In the genomic region with DNA sequence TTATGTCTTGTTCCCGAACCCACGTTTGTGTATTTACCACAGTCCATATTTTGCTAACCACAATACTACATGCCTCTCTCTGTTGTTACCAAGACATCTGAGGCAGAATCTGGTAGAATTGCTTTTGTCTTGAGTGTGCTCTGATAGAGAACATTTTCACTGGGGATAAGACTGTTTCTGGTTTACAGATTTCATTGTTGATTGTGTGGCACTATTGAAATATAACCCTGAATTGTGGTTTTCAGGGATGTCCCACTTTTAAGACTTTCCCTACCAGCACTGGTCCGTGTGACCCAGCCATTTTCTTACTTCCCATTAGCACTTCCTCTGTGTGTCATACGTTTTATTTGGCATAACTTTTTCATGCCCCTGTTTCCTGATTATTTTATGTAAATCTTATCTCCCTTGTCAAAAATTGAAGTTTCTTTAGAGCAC, we compare ENCODE assay signal across 10 cellular contexts. TPM values are rescaled to one million over a fixed set of nuclear protein-coding genes. Genes with fewer than 3 reads are reported as not detected.
DNase-seq lines count a peak whose midpoint lies in the region; ATAC-seq, FAIRE-seq and TF ChIP-seq lines count a peak whose summit lies in the region.
"Had no signal": no experiment of that assay in that cellular context is flagged by ENCODE, and none has a peak within 500 bp of the region (broad histone marks: within the 10 kb centered on the region; RNA-seq: fewer than 3 reads in every experiment).

No MANE protein-coding gene starts in this region.

- POLR2A ChIA-PET in GM10248 (lab: Yijun Ruan, JAX): no interaction called here

- no peaks in the 10 kb centered on the region for H3K9me3 Mint-ChIP-seq in natural killer cell treated with Interleukin-12 subunit alpha and Interleukin-12 subunit beta and Interleukin-15 and Interleukin-18, amount 100 ng/mL, for 72 hours

- H3K9me3 ChIP-seq in body of pancreas: no peaks in the 10 kb centered on the region

- H3K4me3 ChIP-seq in body of pancreas: no peak overlapping the region

- DNase-seq in GM12892 (ENCODE audit: insufficient read length): no peak
- DNase-seq in KG1 (lab: John Stamatoyannopoulos, UW): peak; percentile 25
- DNase-seq in body of pancreas: peak in 1 of 4 donors; percentile 34
- DNase-seq in natural killer cell treated with Interleukin-12 subunit alpha and Interleukin-12 subunit beta and Interleukin-15 and Interleukin-18, amount 100 ng/mL, for 72 hours (ENCODE audit: low spot score): no peak
- no peak for DNase-seq in SHP77 treated with DMSO at 0.1 percent for 48 hours (lab: John Stamatoyannopoulos, UW)
- no peak for DNase-seq in GM10248 (ENCODE audit: extremely low spot score)
- DNase-seq in DMS114 treated with DMSO at 0.1 percent for 48 hours (lab: John Stamatoyannopoulos, UW; ENCODE audit: unreplicated experiment): no peak
- DNase-seq in NCI-H2081 treated with DMSO at 0.1 percent for 48 hours (lab: John Stamatoyannopoulos, UW): no peak
- DNase-seq: GOT3 had no signal

- H3K36me3 ChIP-seq in body of pancreas (replicated peaks in 1 of 2; ENCODE audit: insufficient read depth in 1 of 2, low read depth in 2 of 2): no peaks in the 10 kb centered on the region

- ATAC-seq in body of pancreas: peak; percentile 79
- ATAC-seq in natural killer cell treated with Interleukin-12 subunit alpha and Interleukin-12 subunit beta and Interleukin-15 and Interleukin-18, amount 100 ng/mL, for 72 hours: no peak

- peak overlapping the region; percentile 14 for H3K4me3 Mint-ChIP-seq in natural killer cell treated with Interleukin-12 subunit alpha and Interleukin-12 subunit beta and Interleukin-15 and Interleukin-18, amount 100 ng/mL, for 72 hours

- FAIRE-seq in GM12892 (lab: Jason Lieb, UNC): peak; percentile 91
- FAIRE-seq: RCC 7860 had no signal

- H3K27me3 Mint-ChIP-seq in natural killer cell treated with Interleukin-12 subunit alpha and Interleukin-12 subunit beta and Interleukin-15 and Interleukin-18, amount 100 ng/mL, for 72 hours: no peaks in the 10 kb centered on the region

- no peak for TF ChIP-seq POLR2A in GM12892 (IDR thresholded peaks at IDR 0.05; ENCODE audit: low read depth, low read length)
- no peak for TF ChIP-seq POLR2A in body of pancreas (IDR thresholded peaks at IDR 0.05)

- peaks cover 14% of the 10 kb centered on the region for H3K4me1 ChIP-seq in body of pancreas

- no peaks in the 10 kb centered on the region for H3K27me3 ChIP-seq in body of pancreas

- TF ChIP-seq CTCF in body of pancreas (IDR thresholded peaks at IDR 0.05) (no peak), GM10248 (IDR thresholded peaks at IDR 0.05; ENCODE audit: control extremely low read depth, extremely low read depth, low read depth, missing control alignments) (no peak)

- H3K4me1 Mint-ChIP-seq in natural killer cell treated with Interleukin-12 subunit alpha and Interleukin-12 subunit beta and Interleukin-15 and Interleukin-18, amount 100 ng/mL, for 72 hours (ENCODE audit: low read depth in 2 of 2): peaks cover 39 to 52% of the 10 kb centered on the region in 2 donors

- peak overlapping the region; percentile 3 to 19 for H3K27ac Mint-ChIP-seq in natural killer cell treated with Interleukin-12 subunit alpha and Interleukin-12 subunit beta and Interleukin-15 and Interleukin-18, amount 100 ng/mL, for 72 hours

- peak overlapping the region in 2 of 4 donors; percentile 42 to 52 for H3K27ac ChIP-seq in body of pancreas

- intact Hi-C loops in body of pancreas (cut with DNase I): no loop called here

- peaks cover 6% of the 10 kb centered on the region for H3K36me3 Mint-ChIP-seq in natural killer cell treated with Interleukin-12 subunit alpha and Interleukin-12 subunit beta and Interleukin-15 and Interleukin-18, amount 100 ng/mL, for 72 hours

- 26 to 28% methylated on average over 4 of the region's 4 CpGs for WGBS in body of pancreas, 2 donors

- CTCF ChIA-PET in GM10248 (lab: Yijun Ruan, JAX): interaction anchor here (1.7 to 2.6 kb wide), 2 partner anchors 12 to 153 kb away, joined by 6 to 15 read pairs; a partner anchor contains a TSS

RNA-seq across cellular contexts. Expression of a gene that starts 12.2 kb away (rescaled TPM):
- polyA plus RNA-seq in GM12892 (2012; ENCODE audit: missing spikeins): 37.6 TPM
- 10 to 100 TPM; 26.5 to 30.0 TPM for total RNA-seq in body of pancreas
- total RNA-seq in natural killer cell treated with Interleukin-12 subunit alpha and Interleukin-12 subunit beta and Interleukin-15 and Interleukin-18, amount 100 ng/mL, for 72 hours: 10 to 100 TPM; 41.4 to 63.9 TPM

RNA-seq across cellular contexts. Expression of a gene that starts 53.5 kb away (rescaled TPM):
- not detected for polyA plus RNA-seq in GM12892 (2012; ENCODE audit: missing spikeins)
- 1 to 10 TPM; 2.6 to 7.3 TPM for total RNA-seq in body of pancreas
- total RNA-seq in natural killer cell treated with Interleukin-12 subunit alpha and Interleukin-12 subunit beta and Interleukin-15 and Interleukin-18, amount 100 ng/mL, for 72 hours: under 1 TPM in 1 of 2 donors, not detected in 1; 0.10 TPM
